15 cellular contexts compared by ENCODE assay signal in genomic region chr1:227299688-227300087, GRCh38. TPM values are rescaled to one million over a fixed set of nuclear protein-coding genes. Genes with fewer than 3 reads are reported as not detected.
DNase-seq lines count a peak whose midpoint lies in the region; ATAC-seq and TF ChIP-seq lines count a peak whose summit lies in the region.
"Had no signal": no experiment of that assay in that cellular context is flagged by ENCODE, and none has a peak within 500 bp of the region (broad histone marks: within the 10 kb centered on the region; RNA-seq: fewer than 3 reads in every experiment).

No MANE protein-coding gene starts in this region.

- H3K4me3 Mint-ChIP-seq in activated naive CD8-positive, alpha-beta T cell treated with anti-CD3 and anti-CD28 coated beads, Interleukin-2, amount 50 U/mL, for 24 hours = no peak overlapping the region
- H3K4me3 Mint-ChIP-seq: activated T-helper 17 cell treated with anti-CD3 and anti-CD28 coated beads, Interleukin-2, amount 50 U/mL, for 72 hours; H9; stimulated activated naive CD8-positive, alpha-beta T cell treated with anti-CD3 and anti-CD28 coated beads, Interleukin-15, Interleukin-2, amounts not matched to agents 100 ng/mL and 50 ng/mL, for 24 hours had no signal

- H3K9me3 ChIP-seq in hepatocyte (ENCODE audit: low read depth) (no peaks in the 10 kb centered on the region), subcutaneous abdominal adipose tissue (ENCODE audit: control insufficient read depth in 5 of 5, low read length in 5 of 5) (no peaks in the 10 kb centered on the region)

- no peak overlapping the region for H3K4me2 ChIP-seq in hepatocyte

- H3K27me3 ChIP-seq in brain microvascular endothelial cell (replicated peaks) (no peaks in the 10 kb centered on the region), hepatocyte (no peaks in the 10 kb centered on the region), subcutaneous abdominal adipose tissue (ENCODE audit: control insufficient read depth in 5 of 5, insufficient read depth in 4 of 5, low read length in 5 of 5) (no peaks in the 10 kb centered on the region)
- H3K27me3 ChIP-seq: cardiac muscle cell had no signal

- no peaks in the 10 kb centered on the region for H3K4me1 Mint-ChIP-seq in activated naive CD8-positive, alpha-beta T cell treated with anti-CD3 and anti-CD28 coated beads, Interleukin-2, amount 50 U/mL, for 24 hours
- H3K4me1 Mint-ChIP-seq: activated T-helper 17 cell treated with anti-CD3 and anti-CD28 coated beads, Interleukin-2, amount 50 U/mL, for 72 hours had no signal

- no peaks in the 10 kb centered on the region for H3K9me2 ChIP-seq in hepatocyte (replicated peaks; ENCODE audit: insufficient read depth)

- no peak overlapping the region for H3K4me3 ChIP-seq in brain microvascular endothelial cell (ENCODE audit: low read depth, low read length)
- H3K4me3 ChIP-seq in hepatocyte = no peak overlapping the region
- no peak overlapping the region for H3K4me3 ChIP-seq in subcutaneous abdominal adipose tissue (ENCODE audit: low read depth in 1 of 5, low read length in 5 of 5)
- H3K4me3 ChIP-seq: cardiac muscle cell, lung had no signal

- peak overlapping the region; percentile 39 for H3K27ac ChIP-seq in brain microvascular endothelial cell
- peak overlapping the region; percentile 3 for H3K27ac ChIP-seq in hepatocyte
- peak overlapping the region; percentile 77 for H3K27ac ChIP-seq in subcutaneous abdominal adipose tissue (ENCODE audit: low read depth, low read length)
- H3K27ac ChIP-seq: cardiac muscle cell had no signal

- H3K27me3 Mint-ChIP-seq in activated naive CD8-positive, alpha-beta T cell treated with anti-CD3 and anti-CD28 coated beads, Interleukin-2, amount 50 U/mL, for 24 hours = peaks cover 6% of the 10 kb centered on the region
- H3K27me3 Mint-ChIP-seq: activated T-helper 17 cell treated with anti-CD3 and anti-CD28 coated beads, Interleukin-2, amount 50 U/mL, for 72 hours had no signal

- WGBS in hepatocyte (ENCODE audit: low lambda C conversion rate, missing lambda C conversion rate) = 72% methylated on average over 4 of the region's 4 CpGs

- no peak overlapping the region for H3K9ac ChIP-seq in subcutaneous abdominal adipose tissue (ENCODE audit: low read length in 5 of 5)

- peaks cover 3% of the 10 kb centered on the region for H4K20me1 ChIP-seq in hepatocyte (ENCODE audit: insufficient read depth, poor library complexity, severe bottlenecking)

- in situ Hi-C loops in brain microvascular endothelial cell (cut with HindIII; ENCODE audit: low pct_ligation_motif_present, low sequenced_read_pairs) = no loop called here

- no peaks in the 10 kb centered on the region for H3K36me3 ChIP-seq in brain microvascular endothelial cell (replicated peaks)
- H3K36me3 ChIP-seq in hepatocyte (replicated peaks; ENCODE audit: insufficient read depth, low read depth) = no peaks in the 10 kb centered on the region
- no peaks in the 10 kb centered on the region for H3K36me3 ChIP-seq in subcutaneous abdominal adipose tissue (ENCODE audit: control insufficient read depth in 5 of 5, insufficient read depth in 5 of 5, low read length in 5 of 5)
- H3K36me3 ChIP-seq: cardiac muscle cell had no signal

- ATAC-seq in activated naive CD8-positive, alpha-beta T cell treated with anti-CD3 and anti-CD28 coated beads, Interleukin-2, amount 50 U/mL, for 24 hours = no peak
- ATAC-seq in GM19328 (IDR thresholded peaks at IDR 0.05; ENCODE audit: unreplicated experiment) = no peak
- ATAC-seq: activated T-helper 17 cell treated with anti-CD3 and anti-CD28 coated beads, Interleukin-2, amount 50 U/mL, for 72 hours had no signal

- peaks cover 94% of the 10 kb centered on the region for H3K79me2 ChIP-seq in hepatocyte

- H3K4me1 ChIP-seq in hepatocyte (ENCODE audit: insufficient read depth) (peaks cover 8% of the 10 kb centered on the region), subcutaneous abdominal adipose tissue (ENCODE audit: control insufficient read depth in 5 of 5, insufficient read depth in 5 of 5, low read length in 5 of 5) (peaks cover 0 to 16% (median 13%) of the 10 kb centered on the region in 5 donors)

- no peak overlapping the region for H2AFZ ChIP-seq in hepatocyte

- H3K36me3 Mint-ChIP-seq in activated naive CD8-positive, alpha-beta T cell treated with anti-CD3 and anti-CD28 coated beads, Interleukin-2, amount 50 U/mL, for 24 hours (ENCODE audit: low read depth) = no peaks in the 10 kb centered on the region

- DNase-seq in HT-29 (ENCODE audit: low spot score) (peak; percentile 45), brain microvascular endothelial cell (peak; percentile 7), hepatocyte (ENCODE audit: low spot score) (no peak)
- DNase-seq in activated naive CD8-positive, alpha-beta T cell treated with anti-CD3 and anti-CD28 coated beads, Interleukin-2, amount 50 U/mL, for 24 hours = no peak
- DNase-seq in activated effector memory CD4-positive, alpha-beta T cell treated with anti-CD3 and anti-CD28 coated beads, Interleukin-2, amount 50 U/mL, for 16 hours = no peak
- DNase-seq: activated CD4-positive, alpha-beta T cell treated with anti-CD3 and anti-CD28 coated beads for 4 hours; H9; posterior cingulate gyrus; stimulated activated CD4-positive, alpha-beta T cell treated with anti-CD3 and anti-CD28 coated beads, Interleukin-4, amount 100 ng/mL, for 1 hour had no signal

- no peak for TF ChIP-seq CTCF in brain microvascular endothelial cell (IDR thresholded peaks at IDR 0.05; ENCODE audit: low read depth, low read length, missing control alignments)
- no peak for TF ChIP-seq CTCF in hepatocyte (IDR thresholded peaks at IDR 0.05; ENCODE audit: poor library complexity)

- no peaks in the 10 kb centered on the region for H3K9me3 Mint-ChIP-seq in activated naive CD8-positive, alpha-beta T cell treated with anti-CD3 and anti-CD28 coated beads, Interleukin-2, amount 50 U/mL, for 24 hours
- H3K9me3 Mint-ChIP-seq: activated T-helper 17 cell treated with anti-CD3 and anti-CD28 coated beads, Interleukin-2, amount 50 U/mL, for 72 hours; stimulated activated naive CD8-positive, alpha-beta T cell treated with anti-CD3 and anti-CD28 coated beads, Interleukin-15, Interleukin-2, amounts not matched to agents 100 ng/mL and 50 ng/mL, for 24 hours had no signal

- H3K27ac Mint-ChIP-seq in activated naive CD8-positive, alpha-beta T cell treated with anti-CD3 and anti-CD28 coated beads, Interleukin-2, amount 50 U/mL, for 24 hours = no peak overlapping the region
- H3K27ac Mint-ChIP-seq: activated T-helper 17 cell treated with anti-CD3 and anti-CD28 coated beads, Interleukin-2, amount 50 U/mL, for 72 hours; H9; stimulated activated naive CD8-positive, alpha-beta T cell treated with anti-CD3 and anti-CD28 coated beads, Interleukin-15, Interleukin-2, amounts not matched to agents 100 ng/mL and 50 ng/mL, for 24 hours had no signal

RNA-seq across cellular contexts. Expression of gene CDC42BPA, which starts 18.6 kb away (rescaled TPM):
- total RNA-seq in HT-29 (2014; rRNA removed; shearing (Covaris generic)) = 16.6 and 17.9 TPM in 2 replicates
- total RNA-seq in hepatocyte = 40.9 and 41.9 TPM in 2 replicates
- 24.5 and 28.7 TPM in 2 replicates for polyA plus RNA-seq in hepatocyte

Comparison
In these comparisons a context has a peak if more than half of its experiments do, and no peak if none do; other contexts are left out.
1. DNase-seq: peak in HT-29 (single experiment) and brain microvascular endothelial cell (single experiment); none in hepatocyte (single experiment), activated naive CD8-positive, alpha-beta T cell treated with anti-CD3 and anti-CD28 coated beads, Interleukin-2, amount 50 U/mL, for 24 hours (single experiment) and activated effector memory CD4-positive, alpha-beta T cell treated with anti-CD3 and anti-CD28 coated beads, Interleukin-2, amount 50 U/mL, for 16 hours (single experiment).
2. H3K27ac ChIP-seq: peak in every context shown above with its lines; median percentile 77 in subcutaneous abdominal adipose tissue; 39 in brain microvascular endothelial cell; 3 in hepatocyte.